ENCODE assay signal across 23 cellular contexts in genomic region chr11:15557831-15558230, GRCh38.
DNase-seq lines count a peak whose midpoint lies in the region; ATAC-seq, FAIRE-seq and TF ChIP-seq lines count a peak whose summit lies in the region.
"Had no signal": no experiment of that assay in that cellular context is flagged by ENCODE, and none has a peak within 500 bp of the region (broad histone marks: within the 10 kb centered on the region; RNA-seq: fewer than 3 reads in every experiment).

No MANE protein-coding gene starts in this region.

- no peak overlapping the region for H3K4me3 Mint-ChIP-seq in WTC11
- H3K4me3 Mint-ChIP-seq in activated T-helper 2 cell treated with anti-CD3 and anti-CD28 coated beads, Interferon-gamma antibody, Interleukin-2, Interleukin-4, amounts not matched to agents 10 μg/mL and 5 μg/mL and 100 μg/mL, durations not matched to agents 14 hours and 24 hours and 36 hours (ENCODE audit: low read depth): no peak overlapping the region
- no peak overlapping the region for H3K4me3 Mint-ChIP-seq in stimulated activated memory B cell treated with anti-CD40 and anti-IgM and Interleukin-4, amounts not matched to agents 10 μg/mL and 1 μg/mL and 100 μg/mL, for 72 hours
- H3K4me3 Mint-ChIP-seq: CD4-positive, alpha-beta memory T cell; T-helper 1 cell treated with Interleukin-12 subunit alpha and Interleukin-12 subunit beta and Interleukin-4 antibody, amounts not matched to agents 30 μg/mL and 1 μg/mL, for 36 hours had no signal

- TF ChIP-seq CTCF in WTC11 (IDR thresholded peaks at IDR 0.05): no peak

- no peak overlapping the region for H3K4me3 ChIP-seq in Karpas-422 (ENCODE audit: low read length)
- H3K4me3 ChIP-seq: A549, PC-9 had no signal

- H3K27me3 ChIP-seq in Karpas-422 (ENCODE audit: low read length): no peaks in the 10 kb centered on the region

- H3K27ac Mint-ChIP-seq in WTC11: peak overlapping the region; percentile 48; the same call in 1 of the 2 replicates
- H3K27ac Mint-ChIP-seq in activated T-helper 2 cell treated with anti-CD3 and anti-CD28 coated beads, Interferon-gamma antibody, Interleukin-2, Interleukin-4, amounts not matched to agents 10 μg/mL and 5 μg/mL and 100 μg/mL, durations not matched to agents 14 hours and 24 hours and 36 hours: no peak overlapping the region
- H3K27ac Mint-ChIP-seq in stimulated activated memory B cell treated with anti-CD40 and anti-IgM and Interleukin-4, amounts not matched to agents 10 μg/mL and 1 μg/mL and 100 μg/mL, for 72 hours: no peak overlapping the region
- H3K27ac Mint-ChIP-seq: CD4-positive, alpha-beta memory T cell; T-helper 1 cell treated with Interleukin-12 subunit alpha and Interleukin-12 subunit beta and Interleukin-4 antibody, amounts not matched to agents 30 μg/mL and 1 μg/mL, for 36 hours had no signal

- no peaks in the 10 kb centered on the region for H3K9me3 ChIP-seq in Karpas-422 (ENCODE audit: low read length)
- H3K9me3 ChIP-seq: A549 had no signal

- no peak overlapping the region for H3K9ac ChIP-seq in Karpas-422 (ENCODE audit: low read length)
- H3K9ac ChIP-seq: KMS-11 had no signal

- H2AFZ ChIP-seq in Karpas-422 (ENCODE audit: low read length): no peak overlapping the region
- H2AFZ ChIP-seq: PC-9 had no signal

- no peaks in the 10 kb centered on the region for H3K36me3 ChIP-seq in Karpas-422 (ENCODE audit: insufficient read depth, low read length)

- no peaks in the 10 kb centered on the region; the same call in none of the 2 replicates for H3K27me3 Mint-ChIP-seq in WTC11 (ENCODE audit: low read depth)
- no peaks in the 10 kb centered on the region for H3K27me3 Mint-ChIP-seq in activated T-helper 2 cell treated with anti-CD3 and anti-CD28 coated beads, Interferon-gamma antibody, Interleukin-2, Interleukin-4, amounts not matched to agents 10 μg/mL and 5 μg/mL and 100 μg/mL, durations not matched to agents 14 hours and 24 hours and 36 hours (ENCODE audit: low read depth)
- H3K27me3 Mint-ChIP-seq in stimulated activated memory B cell treated with anti-CD40 and anti-IgM and Interleukin-4, amounts not matched to agents 10 μg/mL and 1 μg/mL and 100 μg/mL, for 72 hours: no peaks in the 10 kb centered on the region
- H3K27me3 Mint-ChIP-seq: CD4-positive, alpha-beta memory T cell had no signal

- peaks cover 4% of the 10 kb centered on the region; the same call in 1 of the 2 replicates for H3K4me1 ChIP-seq in Karpas-422 (ENCODE audit: low read length)
- H3K4me1 ChIP-seq: A549 had no signal

- H3K9me2 ChIP-seq in Karpas-422 (replicated peaks; ENCODE audit: insufficient read depth, low read length): no peaks in the 10 kb centered on the region

- CTCF ChIA-PET in WTC11 (lab: Charles Lee): interaction anchor here (1.1 kb wide), 1 partner anchor 92 kb away, joined by 5 read pairs; no protein-coding TSS in a partner anchor

- H3K79me2 ChIP-seq in Karpas-422 (ENCODE audit: low read length): no peaks in the 10 kb centered on the region

- no peaks in the 10 kb centered on the region for H4K20me1 ChIP-seq in Karpas-422 (ENCODE audit: insufficient read depth, low read depth, low read length)

- FAIRE-seq in GM12891 (lab: Jason Lieb, UNC): no peak
- FAIRE-seq: A549 had no signal

- intact Hi-C loops in activated T-helper 2 cell treated with anti-CD3 and anti-CD28 coated beads, Interferon-gamma antibody, Interleukin-2, Interleukin-4, amounts not matched to agents 10 μg/mL and 5 μg/mL and 100 μg/mL, durations not matched to agents 14 hours and 24 hours and 36 hours (cut with micrococcal nuclease): no loop called here

- peaks cover 58% of the 10 kb centered on the region for H3K4me1 Mint-ChIP-seq in WTC11
- no peaks in the 10 kb centered on the region for H3K4me1 Mint-ChIP-seq in activated T-helper 2 cell treated with anti-CD3 and anti-CD28 coated beads, Interferon-gamma antibody, Interleukin-2, Interleukin-4, amounts not matched to agents 10 μg/mL and 5 μg/mL and 100 μg/mL, durations not matched to agents 14 hours and 24 hours and 36 hours (ENCODE audit: low read depth)
- no peaks in the 10 kb centered on the region for H3K4me1 Mint-ChIP-seq in stimulated activated memory B cell treated with anti-CD40 and anti-IgM and Interleukin-4, amounts not matched to agents 10 μg/mL and 1 μg/mL and 100 μg/mL, for 72 hours
- H3K4me1 Mint-ChIP-seq: CD4-positive, alpha-beta memory T cell had no signal

- TF ChIP-seq POLR2A in GM12891 (IDR thresholded peaks at IDR 0.05; ENCODE audit: low read depth, low read length): no peak

- no peak overlapping the region for H3K27ac ChIP-seq in Karpas-422 (ENCODE audit: low read length)
- H3K27ac ChIP-seq: A549, KMS-11, PC-9 had no signal

- H3K36me3 Mint-ChIP-seq in WTC11: peaks cover 21% of the 10 kb centered on the region
- no peaks in the 10 kb centered on the region for H3K36me3 Mint-ChIP-seq in activated T-helper 2 cell treated with anti-CD3 and anti-CD28 coated beads, Interferon-gamma antibody, Interleukin-2, Interleukin-4, amounts not matched to agents 10 μg/mL and 5 μg/mL and 100 μg/mL, durations not matched to agents 14 hours and 24 hours and 36 hours (ENCODE audit: low read depth)
- no peaks in the 10 kb centered on the region for H3K36me3 Mint-ChIP-seq in stimulated activated memory B cell treated with anti-CD40 and anti-IgM and Interleukin-4, amounts not matched to agents 10 μg/mL and 1 μg/mL and 100 μg/mL, for 72 hours
- H3K36me3 Mint-ChIP-seq: CD4-positive, alpha-beta memory T cell had no signal

- no peak for ATAC-seq in WTC11
- ATAC-seq in stimulated activated memory B cell treated with anti-CD40 and anti-IgM and Interleukin-4, amounts not matched to agents 10 μg/mL and 1 μg/mL and 100 μg/mL, for 72 hours: no peak
- ATAC-seq: A549, HCT116, Right ventricle myocardium inferior had no signal

- POLR2A ChIA-PET in WTC11 (lab: Charles Lee): no interaction called here

- H3K4me2 ChIP-seq in Karpas-422 (ENCODE audit: low read depth, low read length, poor library complexity, severe bottlenecking): no peak overlapping the region
- H3K4me2 ChIP-seq: A549, KMS-11, PC-9 had no signal

- DNase-seq in GM12891 (ENCODE audit: insufficient read length, low spot score) (no peak), Karpas-422 (peak; percentile 44), NOMO-1 (lab: John Stamatoyannopoulos, UW; ENCODE audit: unreplicated experiment in 2 of 2) (peak; percentile 73 to 88), WTC11 (ENCODE audit: low spot score) (no peak), SK-N-DZ (ENCODE audit: low spot score) (no peak)
- DNase-seq in activated naive CD4-positive, alpha-beta T cell (lab: John Stamatoyannopoulos, UW): no peak
- no peak for DNase-seq in activated T-helper 2 cell treated with anti-CD3 and anti-CD28 coated beads, Interferon-gamma antibody, Interleukin-2, Interleukin-4, amounts not matched to agents 10 μg/mL and 5 μg/mL and 100 μg/mL, durations not matched to agents 14 hours and 24 hours and 36 hours (ENCODE audit: low spot score)
- DNase-seq: AML-193; C1 segment of cervical spinal cord; CD4-positive, alpha-beta memory T cell; COR-L47; DMS53; IMR-90; NCI-H2029 treated with DMSO at 0.1 percent for 48 hours; NCI-H526 treated with DMSO at 0.1 percent for 48 hours; PC-9; SW 1271 had no signal

- H3K9me3 Mint-ChIP-seq in WTC11: peaks cover 21% of the 10 kb centered on the region
- no peaks in the 10 kb centered on the region for H3K9me3 Mint-ChIP-seq in activated T-helper 2 cell treated with anti-CD3 and anti-CD28 coated beads, Interferon-gamma antibody, Interleukin-2, Interleukin-4, amounts not matched to agents 10 μg/mL and 5 μg/mL and 100 μg/mL, durations not matched to agents 14 hours and 24 hours and 36 hours
- peaks cover 5% of the 10 kb centered on the region for H3K9me3 Mint-ChIP-seq in stimulated activated memory B cell treated with anti-CD40 and anti-IgM and Interleukin-4, amounts not matched to agents 10 μg/mL and 1 μg/mL and 100 μg/mL, for 72 hours
- H3K9me3 Mint-ChIP-seq: T-helper 1 cell treated with Interleukin-12 subunit alpha and Interleukin-12 subunit beta and Interleukin-4 antibody, amounts not matched to agents 30 μg/mL and 1 μg/mL, for 36 hours had no signal

TF ChIP-seq in GM12891, 5 proteins besides CTCF, POLR2A, EP300 and RAD21:
- TF ChIP-seq TAF1 (IDR thresholded peaks at IDR 0.05; ENCODE audit: low read depth, low read length) (no peak), PAX5 (IDR thresholded peaks at IDR 0.05; ENCODE audit: insufficient read depth, low read length, severe bottlenecking) (no peak), POU2F2 (IDR thresholded peaks at IDR 0.05; ENCODE audit: low read depth, low read length) (no peak), SPI1 (IDR thresholded peaks at IDR 0.05; ENCODE audit: low read depth, low read length) (peak; percentile 56; the same call in 1 of the 2 replicates), POLR2AphosphoS5 (IDR thresholded peaks at IDR 0.05; ENCODE audit: low read depth, low read length) (no peak)

TF ChIP-seq in WTC11, 78 proteins besides CTCF, POLR2A, EP300 and RAD21 (continues in another document):
- TF ChIP-seq CDX4 (CRISPR knock-in tag; IDR thresholded peaks at IDR 0.05; ENCODE audit: borderline replicate concordance): no peak
- no peak for TF ChIP-seq ATF3 (CRISPR knock-in tag; conservative IDR thresholded peaks at IDR 0.05)
- TF ChIP-seq ELF4 (CRISPR knock-in tag; IDR thresholded peaks at IDR 0.05; ENCODE audit: low read depth): no peak
- TF ChIP-seq EMX1 (CRISPR knock-in tag; IDR thresholded peaks at IDR 0.05): no peak
- TF ChIP-seq CREM (CRISPR knock-in tag; IDR thresholded peaks at IDR 0.05): no peak
- no peak for TF ChIP-seq GRHL2 (CRISPR knock-in tag; IDR thresholded peaks at IDR 0.05; ENCODE audit: insufficient replicate concordance, severe bottlenecking)
- TF ChIP-seq SOX15 (CRISPR knock-in tag; IDR thresholded peaks at IDR 0.05): no peak
- no peak for TF ChIP-seq ZMAT4 (CRISPR knock-in tag; IDR thresholded peaks at IDR 0.05)
- TF ChIP-seq TCF7 (CRISPR knock-in tag; IDR thresholded peaks at IDR 0.05; ENCODE audit: low read depth): no peak
- TF ChIP-seq TEAD1 (CRISPR knock-in tag; IDR thresholded peaks at IDR 0.05): no peak

Comparison
In these comparisons a context has a peak if more than half of its experiments do, and no peak if none do; other contexts are left out.
1. DNase-seq: peak in Karpas-422 (single experiment) and NOMO-1 (2 of 2); none in GM12891 (single experiment), WTC11 (single experiment), SK-N-DZ (single experiment), activated naive CD4-positive, alpha-beta T cell (0 of 4) and activated T-helper 2 cell treated with anti-CD3 and anti-CD28 coated beads, Interferon-gamma antibody, Interleukin-2, Interleukin-4, amounts not matched to agents 10 μg/mL and 5 μg/mL and 100 μg/mL, durations not matched to agents 14 hours and 24 hours and 36 hours (single experiment).